18 cellular contexts compared by ENCODE assay signal in genomic region chr20:33601861-33602260, GRCh38.
"Had no signal": no experiment of that assay in that cellular context is flagged by ENCODE, and none has a peak within 500 bp of the region (broad histone marks: within the 10 kb centered on the region; RNA-seq: fewer than 3 reads in every experiment).

No MANE protein-coding gene starts in this region.

- ATAC-seq: activated naive CD8-positive, alpha-beta T cell treated with anti-CD3 and anti-CD28 coated beads, Interleukin-2, amount 50 U/mL, for 24 hours; lower lobe of right lung; natural killer cell treated with Interleukin-12 subunit alpha and Interleukin-12 subunit beta and Interleukin-15 and Interleukin-18, amount 100 ng/mL, for 72 hours; sciatic nerve; stimulated activated effector memory CD8-positive, alpha-beta T cell treated with anti-CD3 and anti-CD28 coated beads, Interleukin-12 subunit alpha, Interleukin-12 subunit beta, amount 100 ng/mL, for 72 hours had no signal

- H3K9me3 Mint-ChIP-seq: activated naive CD4-positive, alpha-beta T cell treated with anti-CD3 and anti-CD28 coated beads for 36 hours; activated naive CD8-positive, alpha-beta T cell treated with anti-CD3 and anti-CD28 coated beads, Interleukin-2, amount 50 U/mL, for 24 hours; dendritic cell treated with granulocyte-macrophage colony-stimulating factor and Interleukin-4, amounts not matched to agents 40 ng/mL and 50 ng/mL, for 4 days; natural killer cell treated with Interleukin-12 subunit alpha and Interleukin-12 subunit beta and Interleukin-15 and Interleukin-18, amount 100 ng/mL, for 72 hours; stimulated activated effector memory CD8-positive, alpha-beta T cell treated with anti-CD3 and anti-CD28 coated beads, Interleukin-12 subunit alpha, Interleukin-12 subunit beta, amount 100 ng/mL, for 72 hours had no signal

- H3K4me3 ChIP-seq: lower lobe of right lung, smooth muscle cell, thyroid gland had no signal

- H3K36me3 Mint-ChIP-seq: natural killer cell treated with Interleukin-12 subunit alpha and Interleukin-12 subunit beta and Interleukin-15 and Interleukin-18, amount 100 ng/mL, for 72 hours had no signal

- H3K9me3 ChIP-seq: lower lobe of right lung, neutrophil, thyroid gland had no signal

- H3K4me2 ChIP-seq: smooth muscle cell had no signal

- H3K4me3 Mint-ChIP-seq: activated naive CD4-positive, alpha-beta T cell treated with anti-CD3 and anti-CD28 coated beads for 36 hours; dendritic cell treated with granulocyte-macrophage colony-stimulating factor and Interleukin-4, amounts not matched to agents 40 ng/mL and 50 ng/mL, for 4 days; natural killer cell treated with Interleukin-12 subunit alpha and Interleukin-12 subunit beta and Interleukin-15 and Interleukin-18, amount 100 ng/mL, for 72 hours; stimulated activated effector memory CD8-positive, alpha-beta T cell treated with anti-CD3 and anti-CD28 coated beads, Interleukin-12 subunit alpha, Interleukin-12 subunit beta, amount 100 ng/mL, for 72 hours had no signal

- DNase-seq: activated CD4-positive, alpha-beta T cell treated with anti-CD3 and anti-CD28 coated beads, Interleukin-2, amount 50 U/mL, for 4 hours; activated naive CD4-positive, alpha-beta T cell treated with anti-CD3 and anti-CD28 coated beads for 36 hours; activated naive CD8-positive, alpha-beta T cell treated with anti-CD3 and anti-CD28 coated beads, Interleukin-2, amount 50 U/mL, for 24 hours; anterior cingulate cortex; effector CD8-positive, alpha-beta T cell; head of caudate nucleus; lower lobe of right lung; stimulated activated CD4-positive, alpha-beta T cell treated with anti-CD3 and anti-CD28 coated beads, Interleukin-4, amount 100 ng/mL, for 24 hours; SW 1271; thyroid gland; WERI-Rb-1 had no signal

- H3K4me1 ChIP-seq: lower lobe of right lung, parathyroid adenoma had no signal

- H3K36me3 ChIP-seq: neutrophil, thyroid gland had no signal

- H2AFZ ChIP-seq: parathyroid adenoma had no signal

- H3K27me3 Mint-ChIP-seq: activated naive CD8-positive, alpha-beta T cell treated with anti-CD3 and anti-CD28 coated beads, Interleukin-2, amount 50 U/mL, for 24 hours; dendritic cell treated with granulocyte-macrophage colony-stimulating factor and Interleukin-4, amounts not matched to agents 40 ng/mL and 50 ng/mL, for 4 days; natural killer cell treated with Interleukin-12 subunit alpha and Interleukin-12 subunit beta and Interleukin-15 and Interleukin-18, amount 100 ng/mL, for 72 hours had no signal

- H3K27ac Mint-ChIP-seq: activated naive CD4-positive, alpha-beta T cell treated with anti-CD3 and anti-CD28 coated beads for 36 hours; dendritic cell treated with granulocyte-macrophage colony-stimulating factor and Interleukin-4, amounts not matched to agents 40 ng/mL and 50 ng/mL, for 4 days had no signal

- H3K27ac ChIP-seq: lower lobe of right lung, neutrophil, parathyroid adenoma, thyroid gland, WERI-Rb-1 had no signal

- H3K27me3 ChIP-seq: neutrophil, thyroid gland had no signal

- H3K9ac ChIP-seq: parathyroid adenoma had no signal
